ENCODE assay signal across 25 cellular contexts in the genomic region with DNA sequence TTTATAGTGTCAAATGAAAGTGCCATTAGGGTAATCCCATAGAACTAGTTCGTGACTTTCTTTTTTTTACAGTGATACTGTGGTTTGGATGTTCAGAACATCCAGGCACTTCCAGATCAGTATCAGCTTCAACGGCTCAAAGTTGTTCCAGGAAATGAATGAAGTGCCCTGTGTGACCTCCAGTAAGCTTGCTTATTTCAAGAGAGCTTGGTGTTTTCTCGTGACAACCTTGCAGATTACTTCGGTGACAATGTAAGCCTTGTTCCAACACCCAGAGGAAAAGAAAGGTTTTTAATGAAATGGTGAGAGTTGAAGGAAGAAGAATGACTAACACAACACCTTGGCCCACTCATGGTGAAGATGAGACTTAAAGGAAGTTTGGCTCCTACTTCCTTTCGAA. TPM values are rescaled to one million over a fixed set of nuclear protein-coding genes. Genes with fewer than 3 reads are reported as not detected.
DNase-seq lines count a peak whose midpoint lies in the region; ATAC-seq and TF ChIP-seq lines count a peak whose summit lies in the region.
"Had no signal": no experiment of that assay in that cellular context is flagged by ENCODE, and none has a peak within 500 bp of the region (broad histone marks: within the 10 kb centered on the region; RNA-seq: fewer than 3 reads in every experiment).

No MANE protein-coding gene starts in this region.

- H3K27ac Mint-ChIP-seq in GM23338 = no peak overlapping the region
- H3K27ac Mint-ChIP-seq in T-helper 2 cell treated with Interferon-gamma antibody and Interleukin-4, amounts not matched to agents 5 μg/mL and 100 μg/mL, for 36 hours = peak overlapping the region; percentile 60
- H3K27ac Mint-ChIP-seq: CD4-positive, alpha-beta memory T cell; T-cell had no signal

- in situ Hi-C loops in GM23248 (cut with MboI) = no loop called here

- H4K20me1 ChIP-seq in GM23338 (replicated peaks; ENCODE audit: insufficient read depth) (no peaks in the 10 kb centered on the region), GM23248 (ENCODE audit: insufficient read depth) (no peaks in the 10 kb centered on the region)

- no peak overlapping the region for H4K8ac ChIP-seq in trophoblast cell (ENCODE audit: low read depth, low read length)

- no peak overlapping the region for H2AK5ac ChIP-seq in trophoblast cell (ENCODE audit: low read length)

- H3K4me1 Mint-ChIP-seq in GM23338 = peaks cover 15% of the 10 kb centered on the region
- peaks cover 21% of the 10 kb centered on the region for H3K4me1 Mint-ChIP-seq in T-helper 2 cell treated with Interferon-gamma antibody and Interleukin-4, amounts not matched to agents 5 μg/mL and 100 μg/mL, for 36 hours (ENCODE audit: low read depth)
- H3K4me1 Mint-ChIP-seq: CD4-positive, alpha-beta memory T cell; T-cell had no signal

- WGBS in trophoblast cell (ENCODE audit: extremely low coverage, insufficient coverage, insufficient read length) = no CpG with 5 or more reads among the region's 5 CpGs
- 76 to 78% methylated on average over 5 of the region's 5 CpGs for WGBS in GM23248 (ENCODE audit: low coverage in 1 of 2, low lambda C conversion rate in 2 of 2, missing lambda C conversion rate in 2 of 2), 2 experiments

- no peaks in the 10 kb centered on the region for H3K79me2 ChIP-seq in GM23338 (replicated peaks; ENCODE audit: insufficient read depth)
- H3K79me2 ChIP-seq in trophoblast cell (ENCODE audit: control insufficient read depth, insufficient read depth, low read length, poor library complexity) = no peaks in the 10 kb centered on the region
- no peaks in the 10 kb centered on the region for H3K79me2 ChIP-seq in GM23248 (ENCODE audit: insufficient read depth)

- no peak overlapping the region for H3K27ac ChIP-seq in GM23338 (ENCODE audit: low read depth)
- no peak overlapping the region for H3K27ac ChIP-seq in trophoblast cell (ENCODE audit: low read depth, low read length)
- no peak overlapping the region for H3K27ac ChIP-seq in GM23248
- H3K27ac ChIP-seq: SJSA1 had no signal

- no peak overlapping the region for H2BK12ac ChIP-seq in trophoblast cell (ENCODE audit: low read length)

- H3K36me3 Mint-ChIP-seq in GM23338 (ENCODE audit: low read depth) = no peaks in the 10 kb centered on the region
- H3K36me3 Mint-ChIP-seq in T-helper 2 cell treated with Interferon-gamma antibody and Interleukin-4, amounts not matched to agents 5 μg/mL and 100 μg/mL, for 36 hours (ENCODE audit: low read depth) = no peaks in the 10 kb centered on the region
- H3K36me3 Mint-ChIP-seq: CD4-positive, alpha-beta memory T cell; T-cell had no signal

- H3K4me3 Mint-ChIP-seq in GM23338 = no peak overlapping the region
- H3K4me3 Mint-ChIP-seq in T-helper 2 cell treated with Interferon-gamma antibody and Interleukin-4, amounts not matched to agents 5 μg/mL and 100 μg/mL, for 36 hours = peak overlapping the region; percentile 9
- H3K4me3 Mint-ChIP-seq: CD4-positive, alpha-beta memory T cell; T-cell had no signal

- H3K23ac ChIP-seq in trophoblast cell (ENCODE audit: low read length) = peak overlapping the region; percentile 34

- no peaks in the 10 kb centered on the region for H3K79me1 ChIP-seq in trophoblast cell (ENCODE audit: low read length)

- H2BK120ac ChIP-seq in trophoblast cell (ENCODE audit: insufficient read depth, low read length, poor library complexity) = no peak overlapping the region

- H3K4me1 ChIP-seq in GM23338 (ENCODE audit: insufficient read depth) = peaks cover 10% of the 10 kb centered on the region; the same call in 1 of the 2 replicates
- H3K4me1 ChIP-seq in trophoblast cell (ENCODE audit: control insufficient read depth in 1 of 2, insufficient read depth in 2 of 2, low read length in 2 of 2) = no peaks in the 10 kb centered on the region
- no peaks in the 10 kb centered on the region for H3K4me1 ChIP-seq in GM23248 (ENCODE audit: insufficient read depth)
- H3K4me1 ChIP-seq: SJSA1 had no signal

- no peak overlapping the region for H3K18ac ChIP-seq in trophoblast cell (ENCODE audit: low read length)

- DNase-seq in GM23338 (ENCODE audit: low spot score) (no peak), epithelial cell of esophagus (ENCODE audit: low read depth) (peak; percentile 15), trophoblast cell (no peak), activated T-cell treated with anti-CD3 and anti-CD28 coated beads for 4 hours (no peak), GM23248 (no peak)
- DNase-seq in T-helper 2 cell treated with Interferon-gamma antibody and Interleukin-4, amounts not matched to agents 5 μg/mL and 100 μg/mL, for 36 hours (ENCODE audit: low spot score) = peak; percentile 18
- DNase-seq: C1 segment of cervical spinal cord; Calu3; CD4-positive, alpha-beta memory T cell; H7; KBM-7; NCI-H1048; NCI-H1694; NCI-H2029 treated with DMSO at 0.1 percent for 48 hours; NCI-H446 treated with DMSO at 0.1 percent for 48 hours; NCI-H526; NCI-H82; NK-92 treated with Interleukin-12 subunit alpha and Interleukin-12 subunit beta, amount 100 ng/mL, for 24 hours; Right ventricle myocardium superior; RPMI8226; T-cell had no signal

- no peaks in the 10 kb centered on the region for H3K27me3 Mint-ChIP-seq in GM23338 (ENCODE audit: insufficient read depth, low read depth, poor library complexity)
- no peaks in the 10 kb centered on the region for H3K27me3 Mint-ChIP-seq in T-helper 2 cell treated with Interferon-gamma antibody and Interleukin-4, amounts not matched to agents 5 μg/mL and 100 μg/mL, for 36 hours (ENCODE audit: low read depth)
- H3K27me3 Mint-ChIP-seq: T-cell had no signal

- ATAC-seq in GM23338 (no peak), HG03280 (IDR thresholded peaks at IDR 0.05; ENCODE audit: unreplicated experiment) (no peak)
- ATAC-seq: GM12878, T-cell had no signal

- H3K9me2 ChIP-seq in GM23338 (ENCODE audit: insufficient read depth) (no peaks in the 10 kb centered on the region), GM23248 (ENCODE audit: insufficient read depth) (no peaks in the 10 kb centered on the region)

- H3K14ac ChIP-seq in trophoblast cell (ENCODE audit: low read length) = no peak overlapping the region

- H3K9me3 ChIP-seq in trophoblast cell (ENCODE audit: insufficient read depth, low read depth, low read length) = no peaks in the 10 kb centered on the region
- no peaks in the 10 kb centered on the region for H3K9me3 ChIP-seq in GM23248 (ENCODE audit: low read depth)
- H3K9me3 ChIP-seq: SJSA1 had no signal

- H3K9me3 Mint-ChIP-seq in GM23338 = no peaks in the 10 kb centered on the region
- H3K9me3 Mint-ChIP-seq in T-helper 2 cell treated with Interferon-gamma antibody and Interleukin-4, amounts not matched to agents 5 μg/mL and 100 μg/mL, for 36 hours = no peaks in the 10 kb centered on the region
- H3K9me3 Mint-ChIP-seq: CD4-positive, alpha-beta memory T cell; T-cell had no signal

- no peak overlapping the region for H3K4ac ChIP-seq in trophoblast cell (ENCODE audit: low read depth, low read length)

- H2BK5ac ChIP-seq in trophoblast cell (ENCODE audit: low read depth, low read length, poor library complexity) = no peak overlapping the region

- H3F3A ChIP-seq in GM23338 (replicated peaks; ENCODE audit: low read depth) (no peaks in the 10 kb centered on the region), GM23248 (ENCODE audit: insufficient read depth) (no peaks in the 10 kb centered on the region)

- H4K91ac ChIP-seq in trophoblast cell (ENCODE audit: low read depth, low read length) = no peak overlapping the region

- H3K4me3 ChIP-seq in GM23338 = no peak overlapping the region
- no peak overlapping the region for H3K4me3 ChIP-seq in epithelial cell of esophagus (ENCODE audit: low read length)
- no peak overlapping the region for H3K4me3 ChIP-seq in trophoblast cell (ENCODE audit: low read depth, low read length)
- no peak overlapping the region for H3K4me3 ChIP-seq in GM23248
- H3K4me3 ChIP-seq: GM12878, SJSA1 had no signal

- TF ChIP-seq CTCF in GM23338 (conservative IDR thresholded peaks at IDR 0.05; ENCODE audit: low read depth in 2 of 2) (no peak), epithelial cell of esophagus (IDR thresholded peaks at IDR 0.05; ENCODE audit: insufficient read depth, low read depth, low read length, missing control alignments) (no peak)

- H2AFZ ChIP-seq in GM23338 (peak overlapping the region; percentile 44; the same call in 1 of the 2 replicates), trophoblast cell (ENCODE audit: insufficient read depth, low read length, poor library complexity) (no peak overlapping the region), GM23248 (no peak overlapping the region)

- H3K9ac ChIP-seq in trophoblast cell (ENCODE audit: low read length) (peak overlapping the region; percentile 55), GM23248 (no peak overlapping the region)

- H3K36me3 ChIP-seq in GM23338 (ENCODE audit: insufficient read depth) (no peaks in the 10 kb centered on the region), trophoblast cell (ENCODE audit: control insufficient read depth in 1 of 2, insufficient read depth in 2 of 2, low read length in 2 of 2) (no peaks in the 10 kb centered on the region), GM23248 (ENCODE audit: low read depth) (no peaks in the 10 kb centered on the region)
- H3K36me3 ChIP-seq: SJSA1 had no signal

- H3K4me2 ChIP-seq in GM23338 (no peak overlapping the region), trophoblast cell (ENCODE audit: low read length) (no peak overlapping the region), GM23248 (ENCODE audit: unreplicated experiment) (no peak overlapping the region)

- no peaks in the 10 kb centered on the region for H3K27me3 ChIP-seq in GM23338 (ENCODE audit: insufficient read depth)
- no peaks in the 10 kb centered on the region for H3K27me3 ChIP-seq in trophoblast cell (ENCODE audit: insufficient read depth, low read length)
- no peaks in the 10 kb centered on the region for H3K27me3 ChIP-seq in GM23248 (replicated peaks; ENCODE audit: insufficient read depth)
- H3K27me3 ChIP-seq: SJSA1 had no signal

- H4K12ac ChIP-seq in trophoblast cell (ENCODE audit: low read depth, low read length) = no peak overlapping the region

TF ChIP-seq in GM23338, 12 proteins besides CTCF, POLR2A, EP300 and RAD21 (continues in another document):
- no peak for TF ChIP-seq EZH2phosphoT487 (IDR thresholded peaks at IDR 0.05; ENCODE audit: unreplicated experiment)
- TF ChIP-seq EZH2 (IDR thresholded peaks at IDR 0.05; ENCODE audit: low read depth, unreplicated experiment) = no peak
- TF ChIP-seq ETS1 (IDR thresholded peaks at IDR 0.05) = no peak

RNA-seq across cellular contexts. Expression of gene KCNJ16, which starts 15.9 kb away (rescaled TPM):
- total RNA-seq in GM23338 (2014; rRNA removed; shearing (Covaris generic)) = not detected in 2 replicates
- polyA plus RNA-seq in GM23338 (2016; fragmentation: Nextera tagmentation; extraction: Ambion mirVana) (not detected in 2 replicates), GM23248 (2016; fragmentation: Nextera tagmentation; extraction: Ambion mirVana) (not detected in 2 replicates)
- polyA plus RNA-seq in trophoblast cell (2013) = 0.03 and 0.06 TPM in 2 replicates
- not detected in 2 replicates for total RNA-seq in GM23248 (2014; rRNA removed; shearing (Covaris generic))
- total RNA-seq: A673; Calu3; CD4-positive, alpha-beta memory T cell; GM12878; Right ventricle myocardium superior; SJSA1; T-cell had no signal
- polyA plus RNA-seq: CD4-positive, alpha-beta memory T cell had no signal

Comparison
In these comparisons a context has a peak if more than half of its experiments do, and no peak if none do; other contexts are left out.
1. DNase-seq: peak in T-helper 2 cell treated with Interferon-gamma antibody and Interleukin-4, amounts not matched to agents 5 μg/mL and 100 μg/mL, for 36 hours (single experiment) and epithelial cell of esophagus (single experiment); none in GM23338 (single experiment), trophoblast cell (0 of 2), activated T-cell treated with anti-CD3 and anti-CD28 coated beads for 4 hours (single experiment) and GM23248 (single experiment).